2 cellular contexts compared by ENCODE assay signal in the genomic region with DNA sequence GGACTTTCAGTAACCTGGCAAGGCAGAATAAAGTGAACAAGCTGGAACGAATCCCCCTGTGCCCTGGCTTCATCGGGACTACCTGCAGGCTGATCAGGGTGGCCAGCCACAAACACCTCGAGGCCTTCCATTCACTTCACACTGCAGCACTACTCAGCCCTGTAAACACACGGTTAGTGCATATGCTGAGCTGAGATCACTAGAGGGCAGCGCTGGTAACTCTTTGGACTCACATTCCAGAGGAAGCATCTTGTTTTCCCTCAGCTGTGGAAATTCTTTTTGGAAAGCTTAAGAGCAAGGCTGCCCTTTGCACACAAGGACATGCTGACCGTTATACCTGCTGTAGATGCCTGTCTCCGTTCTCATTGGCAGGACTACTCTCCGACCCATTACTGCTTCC.
A peak's percentile ranks its signal among the peaks of the same experiment; 100 is the strongest.
TF ChIP-seq lines count a peak whose summit lies in the region.

No MANE protein-coding gene starts in this region.

TF ChIP-seq in A549, 52 proteins besides CTCF, POLR2A, EP300 and RAD21:
- TF ChIP-seq SMC3 (IDR thresholded peaks at IDR 0.05) (peak; percentile 31; the same call in 1 of the 3 replicates), ZC3H11A (IDR thresholded peaks at IDR 0.05) (no peak)

TF ChIP-seq in K562, 482 proteins besides CTCF, POLR2A, EP300 and RAD21:
- TF ChIP-seq TEAD4 (IDR thresholded peaks at IDR 0.05; ENCODE audit: low read length): peak; percentile 48; the same call in 1 of the 2 replicates
- no peak for TF ChIP-seq TEAD4 (CRISPR knock-in tag; IDR thresholded peaks at IDR 0.05; ENCODE audit: borderline replicate concordance)
- TF ChIP-seq, protein P1, sequence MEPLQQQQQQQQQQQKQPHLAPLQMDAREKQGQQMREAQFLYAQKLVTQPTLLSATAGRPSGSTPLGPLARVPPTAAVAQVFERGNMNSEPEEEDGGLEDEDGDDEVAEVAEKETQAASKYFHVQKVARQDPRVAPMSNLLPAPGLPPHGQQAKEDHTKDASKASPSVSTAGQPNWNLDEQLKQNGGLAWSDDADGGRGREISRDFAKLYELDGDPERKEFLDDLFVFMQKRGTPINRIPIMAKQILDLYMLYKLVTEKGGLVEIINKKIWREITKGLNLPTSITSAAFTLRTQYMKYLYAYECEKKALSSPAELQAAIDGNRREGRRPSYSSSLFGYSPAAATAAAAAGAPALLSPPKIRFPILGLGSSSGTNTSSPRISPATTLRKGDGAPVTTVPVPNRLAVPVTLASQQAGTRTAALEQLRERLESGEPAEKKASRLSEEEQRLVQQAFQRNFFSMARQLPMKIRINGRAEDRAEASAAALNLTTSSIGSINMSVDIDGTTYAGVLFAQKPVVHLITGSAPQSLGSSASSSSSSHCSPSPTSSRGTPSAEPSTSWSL (CRISPR knock-in tag; IDR thresholded peaks at IDR 0.05; ENCODE audit: borderline replicate concordance): no peak
- peak in 1 of 2 experiments; percentile 60; a peak in 1 of 4 replicates for TF ChIP-seq TEAD1 (CRISPR knock-in tag; IDR thresholded peaks at IDR 0.05)
- TF ChIP-seq SMC3 (conservative IDR thresholded peaks at IDR 0.05; ENCODE audit: insufficient read depth, low read depth, low read length): 0 out of 2 replicates have a peak, but pooled peaks have one; percentile 21
- TF ChIP-seq NR2C2 (CRISPR knock-in tag; IDR thresholded peaks at IDR 0.05): 0 out of 2 replicates have a peak, but pooled peaks have one; percentile 20
- TF ChIP-seq NR2C2 (tag; IDR thresholded peaks at IDR 0.05): no peak
